ENCODE assay signal across 8 cellular contexts in genomic region chr17:13597723-13598347, GRCh38. TPM values are rescaled to one million over a fixed set of nuclear protein-coding genes. Genes with fewer than 3 reads are reported as not detected.
DNase-seq lines count a peak whose midpoint lies in the region; ATAC-seq and TF ChIP-seq lines count a peak whose summit lies in the region.

No MANE protein-coding gene starts in this region.

- no peak overlapping the region for H3K27ac ChIP-seq in heart left ventricle
- no peak overlapping the region for H3K27ac ChIP-seq in right atrium auricular region

- intact Hi-C loops in heart left ventricle (cut with DNase I): loop anchor here in 9 of 10 donors (1.0 to 10.0 kb wide), 14 partner anchors 261 to 1577 kb away; partner anchors contain the start of gene HS3ST3B1 (in 5 of the 9)

- peaks cover 16 to 20% (median 16%) of the 10 kb centered on the region in 3 donors for H3K27me3 Mint-ChIP-seq in immature natural killer cell (ENCODE audit: low read depth in 3 of 3)

- DNase-seq in heart left ventricle: peak in 3 of 5 donors; percentile 22 to 35 (median 27)
- no peak for DNase-seq in right atrium auricular region (ENCODE audit: low spot score)
- DNase-seq in NCI-H460 (ENCODE audit: extremely low read depth, low read depth): peak; percentile 65
- peak; percentile 33 for DNase-seq in activated naive CD4-positive, alpha-beta T cell treated with anti-CD3 and anti-CD28 coated beads, Interleukin-2, amount 50 U/mL, for 16 hours
- DNase-seq in immature natural killer cell: peak; percentile 13 to 52 (median 22)
- peak; percentile 35 for DNase-seq in stromal cell of bone marrow (ENCODE audit: low read depth)

- H3K4me1 ChIP-seq in heart left ventricle (peaks cover 0 to 21% (median 2%) of the 10 kb centered on the region in 12 donors), right atrium auricular region (peaks cover 0 to 15% of the 10 kb centered on the region in 2 donors)

- no peak overlapping the region for H3K4me3 Mint-ChIP-seq in immature natural killer cell

- H3K4me1 Mint-ChIP-seq in immature natural killer cell: peaks cover 7 to 12% of the 10 kb centered on the region in 2 donors

- H3K4me3 ChIP-seq in heart left ventricle (no peak overlapping the region), right atrium auricular region (no peak overlapping the region)

- WGBS in heart left ventricle, 4 donors: 25 to 34% (median 28%) methylated on average over 3 of the region's 3 CpGs

- no peak overlapping the region for H3K27ac Mint-ChIP-seq in immature natural killer cell

- TF ChIP-seq POLR2A in heart left ventricle (IDR thresholded peaks at IDR 0.05): no peak

- TF ChIP-seq CTCF in heart left ventricle (IDR thresholded peaks at IDR 0.05) (peak; percentile 20 to 71 (median 54)), right atrium auricular region (IDR thresholded peaks at IDR 0.05) (peak in 1 of 2 donors; percentile 72)

- H3K36me3 ChIP-seq in heart left ventricle (no peaks in the 10 kb centered on the region), right atrium auricular region (no peaks in the 10 kb centered on the region)

- H3K9me3 ChIP-seq in heart left ventricle (no peaks in the 10 kb centered on the region), right atrium auricular region (no peaks in the 10 kb centered on the region)

- peaks cover 0 to 2% (median 0%) of the 10 kb centered on the region in 6 donors for H3K9me3 Mint-ChIP-seq in immature natural killer cell

- ATAC-seq in heart left ventricle (no peak), HG02798 (IDR thresholded peaks at IDR 0.05; ENCODE audit: poor library complexity, unreplicated experiment) (no peak), GM21825 (IDR thresholded peaks at IDR 0.05; ENCODE audit: unreplicated experiment) (no peak)

- H3K27me3 ChIP-seq in heart left ventricle: peaks cover 11 to 56% (median 20%) of the 10 kb centered on the region in 9 donors
- H3K27me3 ChIP-seq in right atrium auricular region: peaks cover 14% of the 10 kb centered on the region in 2 donors

- peaks cover 0 to 9% (median 0%) of the 10 kb centered on the region in 3 donors for H3K36me3 Mint-ChIP-seq in immature natural killer cell

RNA-seq across cellular contexts. Expression of gene HS3ST3A1, which starts 3.9 kb away (rescaled TPM):
- total RNA-seq in heart left ventricle (1 to 10 TPM in 6 of 9 donors, under 1 TPM in 3; 0.12 to 5.7 (median 2.7) TPM), right atrium auricular region (1 to 10 TPM in 1 of 2 donors, not detected in 1; 5.6 TPM)
- polyA plus RNA-seq in heart left ventricle (1 to 10 TPM in 1 of 2 donors, under 1 TPM in 1; 0.08 to 1.8 TPM), immature natural killer cell (1 to 10 TPM; 1.8 to 2.1 (median 1.8) TPM)
- total RNA-seq in NCI-H460 (2014; rRNA removed; shearing (Covaris generic)): 9.0 and 19.7 TPM in 2 replicates
- polyA plus RNA-seq in NCI-H460 (2014; cell fraction: nucleus; rRNA removed): 15.7 and 18.7 TPM in 2 replicates
